ENCODE assay signal across 27 cellular contexts in the genomic region with DNA sequence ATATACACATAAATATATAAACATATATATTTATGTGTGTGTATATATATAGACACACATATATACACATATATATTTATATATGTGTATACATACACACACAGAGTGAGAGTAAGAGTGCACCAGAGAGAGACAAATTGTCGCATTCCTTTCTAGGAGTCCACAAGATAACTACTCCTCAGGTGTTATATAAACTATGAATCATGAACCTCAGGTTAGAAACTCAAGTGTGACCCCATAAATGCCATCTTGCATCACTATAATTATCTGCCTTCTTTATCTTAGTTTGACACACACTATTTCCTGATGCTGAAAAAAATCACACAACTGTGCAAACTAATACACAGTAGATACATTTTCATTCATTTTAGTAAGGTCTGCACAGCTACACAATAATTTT.
"Had no signal": no experiment of that assay in that cellular context is flagged by ENCODE, and none has a peak within 500 bp of the region (broad histone marks: within the 10 kb centered on the region; RNA-seq: fewer than 3 reads in every experiment).

No MANE protein-coding gene starts in this region.

- H3K36me3 Mint-ChIP-seq: immature natural killer cell; mesothelial cell of epicardium; naive thymus-derived CD4-positive, alpha-beta T cell had no signal

- H3K27ac Mint-ChIP-seq: dendritic cell treated with granulocyte-macrophage colony-stimulating factor and Interleukin-4, amounts not matched to agents 40 ng/mL and 50 ng/mL, for 4 days; effector memory CD8-positive, alpha-beta T cell; endodermal cell; immature natural killer cell; mesothelial cell of epicardium; naive thymus-derived CD4-positive, alpha-beta T cell had no signal

- DNase-seq: colonic mucosa; cortex of kidney; effector CD8-positive, alpha-beta T cell; effector memory CD8-positive, alpha-beta T cell; endodermal cell; erythroblast; esophagus squamous epithelium; foreskin fibroblast; foreskin melanocyte; gastrocnemius medialis; glutamatergic neuron; head of caudate nucleus; heart right ventricle; hypothalamus; immature natural killer cell; islet precursor cell; left cardiac atrium; left ventricle myocardium superior; lower lobe of right lung; mesenchymal stem cell; naive thymus-derived CD4-positive, alpha-beta T cell had no signal

- H3K27ac ChIP-seq: colonic mucosa, epithelial cell of prostate, esophagus squamous epithelium, gastrocnemius medialis, heart right ventricle, lower lobe of right lung had no signal

- H3K27me3 Mint-ChIP-seq: dendritic cell treated with granulocyte-macrophage colony-stimulating factor and Interleukin-4, amounts not matched to agents 40 ng/mL and 50 ng/mL, for 4 days; effector memory CD8-positive, alpha-beta T cell had no signal

- H3K9me3 ChIP-seq: colonic mucosa, esophagus squamous epithelium, gastrocnemius medialis, heart right ventricle, lower lobe of right lung had no signal

- H3K36me3 ChIP-seq: colonic mucosa, esophagus squamous epithelium, gastrocnemius medialis, heart right ventricle, lower lobe of right lung had no signal

- H3K9me3 Mint-ChIP-seq: dendritic cell treated with granulocyte-macrophage colony-stimulating factor and Interleukin-4, amounts not matched to agents 40 ng/mL and 50 ng/mL, for 4 days; endodermal cell had no signal

- H3K27me3 ChIP-seq: colonic mucosa, esophagus squamous epithelium, gastrocnemius medialis, heart right ventricle had no signal

- H3K4me1 ChIP-seq: colonic mucosa, esophagus squamous epithelium, lower lobe of right lung had no signal

- H3K4me1 Mint-ChIP-seq: endodermal cell; immature natural killer cell; mesothelial cell of epicardium; naive thymus-derived CD4-positive, alpha-beta T cell had no signal

- H3K4me3 ChIP-seq: colonic mucosa, esophagus squamous epithelium, gastrocnemius medialis, heart right ventricle, lower lobe of right lung had no signal

- H3K4me3 Mint-ChIP-seq: dendritic cell treated with granulocyte-macrophage colony-stimulating factor and Interleukin-4, amounts not matched to agents 40 ng/mL and 50 ng/mL, for 4 days; effector memory CD8-positive, alpha-beta T cell; endodermal cell; immature natural killer cell; mesothelial cell of epicardium; naive thymus-derived CD4-positive, alpha-beta T cell had no signal

- ATAC-seq: effector memory CD8-positive, alpha-beta T cell; esophagus mucosa; gastrocnemius medialis; heart right ventricle; left cardiac atrium; left lobe of liver; left ventricle myocardium superior; lower lobe of right lung; naive thymus-derived CD4-positive, alpha-beta T cell had no signal

- FAIRE-seq: endometrium had no signal
